In genomic region chr7:40298421-40298820, GRCh38 we compare ENCODE assay signal across 1 cellular context.
TF ChIP-seq lines count a peak whose summit lies in the region.

No MANE protein-coding gene starts in this region.

TF ChIP-seq in WTC11, 78 proteins besides CTCF, POLR2A, EP300 and RAD21 (continued from another document):
- TF ChIP-seq RELA (CRISPR knock-in tag; IDR thresholded peaks at IDR 0.05; ENCODE audit: borderline replicate concordance) (no peak), MYBL2 (CRISPR knock-in tag; IDR thresholded peaks at IDR 0.05) (no peak), E2F4 (CRISPR knock-in tag; IDR thresholded peaks at IDR 0.05; ENCODE audit: borderline replicate concordance, low read depth) (no peak), ATF1 (CRISPR knock-in tag; IDR thresholded peaks at IDR 0.05) (no peak), JAZF1 (CRISPR knock-in tag; IDR thresholded peaks at IDR 0.05) (no peak), NFATC4 (CRISPR knock-in tag; IDR thresholded peaks at IDR 0.05) (no peak), ZNF138 (CRISPR knock-in tag; conservative IDR thresholded peaks at IDR 0.05) (no peak), NFE2L1 (CRISPR knock-in tag; IDR thresholded peaks at IDR 0.05) (no peak), EMX1 (CRISPR knock-in tag; IDR thresholded peaks at IDR 0.05) (no peak)
- TF ChIP-seq, protein P1, sequence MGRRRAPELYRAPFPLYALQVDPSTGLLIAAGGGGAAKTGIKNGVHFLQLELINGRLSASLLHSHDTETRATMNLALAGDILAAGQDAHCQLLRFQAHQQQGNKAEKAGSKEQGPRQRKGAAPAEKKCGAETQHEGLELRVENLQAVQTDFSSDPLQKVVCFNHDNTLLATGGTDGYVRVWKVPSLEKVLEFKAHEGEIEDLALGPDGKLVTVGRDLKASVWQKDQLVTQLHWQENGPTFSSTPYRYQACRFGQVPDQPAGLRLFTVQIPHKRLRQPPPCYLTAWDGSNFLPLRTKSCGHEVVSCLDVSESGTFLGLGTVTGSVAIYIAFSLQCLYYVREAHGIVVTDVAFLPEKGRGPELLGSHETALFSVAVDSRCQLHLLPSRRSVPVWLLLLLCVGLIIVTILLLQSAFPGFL (CRISPR knock-in tag; IDR thresholded peaks at IDR 0.05; ENCODE audit: borderline replicate concordance) = no peak
- TF ChIP-seq, protein P2, sequence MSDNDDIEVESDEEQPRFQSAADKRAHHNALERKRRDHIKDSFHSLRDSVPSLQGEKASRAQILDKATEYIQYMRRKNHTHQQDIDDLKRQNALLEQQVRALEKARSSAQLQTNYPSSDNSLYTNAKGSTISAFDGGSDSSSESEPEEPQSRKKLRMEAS (CRISPR knock-in tag; IDR thresholded peaks at IDR 0.05) = no peak
